Comparison of ENCODE assay signal across 9 cellular contexts in the genomic region with DNA sequence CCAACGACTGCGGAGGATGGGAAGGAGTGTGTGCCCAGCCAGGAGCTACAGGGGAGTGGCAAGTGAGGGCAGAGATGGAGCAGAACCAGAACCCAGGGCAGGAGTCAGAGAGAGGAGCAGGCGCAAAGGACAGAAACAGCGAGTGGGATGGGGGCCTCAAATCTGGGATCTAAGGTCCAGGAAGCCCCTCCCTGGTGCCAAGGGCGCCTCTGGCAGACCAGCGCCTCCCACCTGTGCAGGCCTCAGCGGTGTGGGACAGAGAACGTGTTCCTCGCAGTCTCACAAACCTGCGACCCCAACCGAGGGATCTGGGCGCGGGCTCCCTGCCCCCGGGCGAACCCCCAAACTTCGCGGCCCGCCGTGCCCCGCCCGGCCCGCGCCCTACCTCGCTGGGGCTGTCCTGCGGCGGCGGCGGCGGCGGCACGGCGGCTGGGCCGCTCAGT. TPM values are rescaled to one million over a fixed set of nuclear protein-coding genes. Genes with fewer than 3 reads are reported as not detected.
DNase-seq lines count a peak whose midpoint lies in the region; ATAC-seq, FAIRE-seq and TF ChIP-seq lines count a peak whose summit lies in the region.
"Had no signal": no experiment of that assay in that cellular context is flagged by ENCODE, and none has a peak within 500 bp of the region (broad histone marks: within the 10 kb centered on the region; RNA-seq: fewer than 3 reads in every experiment).

No MANE protein-coding gene starts in this region.

- H3K27me3 ChIP-seq in BLaER1 (no peaks in the 10 kb centered on the region), H7 (ENCODE audit: control insufficient read depth, insufficient read depth, low read length) (peaks cover 3% of the 10 kb centered on the region), iPS-20b (ENCODE audit: insufficient read depth, low read length) (peaks cover 35% of the 10 kb centered on the region), stomach (peaks cover 0 to 5% (median 0%) of the 10 kb centered on the region in 3 donors)

- peaks cover 5% of the 10 kb centered on the region for H3K36me3 Mint-ChIP-seq in activated naive CD8-positive, alpha-beta T cell

- no peak for TF ChIP-seq POLR2A in stomach (IDR thresholded peaks at IDR 0.05)

- ATAC-seq in GM19328 (IDR thresholded peaks at IDR 0.05; ENCODE audit: unreplicated experiment): no peak

- no peak for DNase-seq in H7
- DNase-seq in stomach: no peak
- no peak for DNase-seq in RCC 7860 (ENCODE audit: low spot score)
- DNase-seq in islet precursor cell: no peak

- FAIRE-seq in RCC 7860 (lab: Jason Lieb, UNC): no peak

- H3K4me1 ChIP-seq in BLaER1: peaks cover 84% of the 10 kb centered on the region
- H3K4me1 ChIP-seq in iPS-20b (ENCODE audit: insufficient read depth, low read length): peaks cover 21% of the 10 kb centered on the region
- peaks cover 25 to 89% (median 68%) of the 10 kb centered on the region in 4 donors for H3K4me1 ChIP-seq in stomach

- intact Hi-C loops in stomach (cut with DNase I; ENCODE audit: low total_unique reads): no loop called here

- TF ChIP-seq CTCF in stomach (IDR thresholded peaks at IDR 0.05): no peak

- H3K4me3 ChIP-seq in BLaER1 (peak overlapping the region; percentile 82), H7 (ENCODE audit: insufficient read depth, low read depth, low read length) (peak overlapping the region; percentile 53), iPS-20b (ENCODE audit: low read length) (peak overlapping the region; percentile 63; the same call in 1 of the 2 replicates), stomach (peak overlapping the region; percentile 73 to 92 (median 76))

- 0 to 5% (median 5%) methylated on average over 6 to 33 of the region's 33 CpGs for whole genome bisulfite sequencing in stomach, 5 donors

- no peak for TF ChIP-seq EP300 in stomach (IDR thresholded peaks at IDR 0.05)

- H3K27me3 Mint-ChIP-seq in activated naive CD8-positive, alpha-beta T cell: no peaks in the 10 kb centered on the region

- H3K9me3 ChIP-seq in BLaER1 (no peaks in the 10 kb centered on the region), iPS-20b (ENCODE audit: insufficient read depth, low read depth, low read length) (no peaks in the 10 kb centered on the region), stomach (no peaks in the 10 kb centered on the region)

- H3K36me3 ChIP-seq in BLaER1 (peaks cover 16% of the 10 kb centered on the region; the same call in 1 of the 2 replicates), H7 (replicated peaks; ENCODE audit: control insufficient read depth, insufficient read depth, low read length) (no peaks in the 10 kb centered on the region; the same call in 1 of the 2 replicates), iPS-20b (ENCODE audit: insufficient read depth, low read depth, low read length) (no peaks in the 10 kb centered on the region), stomach (peaks cover 0 to 7% (median 2%) of the 10 kb centered on the region in 4 donors)

- peak overlapping the region; percentile 93 for H3K9ac ChIP-seq in BLaER1
- peak overlapping the region; percentile 27; the same call in 1 of the 2 replicates for H3K9ac ChIP-seq in iPS-20b (ENCODE audit: low read depth, low read length)

- peak overlapping the region; percentile 97 for H3K4me2 ChIP-seq in BLaER1

- no peak overlapping the region for H3K27ac Mint-ChIP-seq in activated naive CD8-positive, alpha-beta T cell

- peaks cover 57% of the 10 kb centered on the region for H4K20me1 ChIP-seq in BLaER1

- H3K27ac ChIP-seq in BLaER1 (peak overlapping the region; percentile 90), iPS-20b (ENCODE audit: low read length) (no peak overlapping the region), stomach (peak overlapping the region; percentile 77 to 98 (median 88))

- H3K4me1 Mint-ChIP-seq in activated naive CD8-positive, alpha-beta T cell (ENCODE audit: low read depth): peaks cover 16% of the 10 kb centered on the region

- peak overlapping the region; percentile 84 for H3K4me3 Mint-ChIP-seq in activated naive CD8-positive, alpha-beta T cell

- H3K9me3 Mint-ChIP-seq in activated naive CD8-positive, alpha-beta T cell (ENCODE audit: low read depth): no peaks in the 10 kb centered on the region

RNA-seq across cellular contexts. Expression of gene PCBP4, which starts 0.3 kb away (rescaled TPM):
- 29.4 and 48.1 TPM in 2 replicates for total RNA-seq in H7 (2014; rRNA removed; shearing (Covaris generic))
- total RNA-seq in stomach: 100 to 1,000 TPM in 1 of 5 donors, 10 to 100 TPM in 4; 12.5 to 122 (median 25.1) TPM
- polyA plus RNA-seq in stomach: 10 to 100 TPM; 26.5 to 54.9 (median 33.5) TPM

RNA-seq across cellular contexts. Expression of gene ABHD14B, which starts 6.9 kb away (rescaled TPM):
- total RNA-seq in H7 (2014; rRNA removed; shearing (Covaris generic)): 20.8 and 24.3 TPM in 2 replicates
- total RNA-seq in stomach: 10 to 100 TPM in 4 of 5 donors, 1 to 10 TPM in 1; 2.9 to 67.4 (median 28.4) TPM
- polyA plus RNA-seq in stomach: 10 to 100 TPM; 48.1 to 82.9 (median 57.3) TPM

RNA-seq across cellular contexts. Expression of gene ABHD14A, which starts 7.9 kb away (rescaled TPM):
- total RNA-seq in H7 (2014; rRNA removed; shearing (Covaris generic)): 7.5 and 7.7 TPM in 2 replicates
- 10 to 100 TPM in 2 of 5 donors, 1 to 10 TPM in 1, not detected in 2; 7.0 to 17.0 (median 14.5) TPM for total RNA-seq in stomach
- polyA plus RNA-seq in stomach: 10 to 100 TPM; 12.2 to 20.8 (median 16.3) TPM

RNA-seq across cellular contexts. Expression of gene GPR62, which starts 11.8 kb away (rescaled TPM):
- total RNA-seq in H7 (2014; rRNA removed; shearing (Covaris generic)): 0.14 TPM in 1 of 2 replicates, not detected in the other
- not detected for total RNA-seq in stomach
- under 1 TPM in 1 of 3 donors, not detected in 2; 0.25 TPM for polyA plus RNA-seq in stomach
- total RNA-seq: renal cortical epithelial cell had no signal

RNA-seq across cellular contexts. Expression of gene ACY1, which starts 16.4 kb away (rescaled TPM):
- 97.7 and 101 TPM in 2 replicates for total RNA-seq in H7 (2014; rRNA removed; shearing (Covaris generic))
- 10 to 100 TPM in 3 of 5 donors, 1 to 10 TPM in 1, not detected in 1; 8.0 to 42.6 (median 31.5) TPM for total RNA-seq in stomach
- 10 to 100 TPM; 32.9 to 60.6 (median 41.9) TPM for polyA plus RNA-seq in stomach
